1 cellular context compared by ENCODE assay signal in genomic region chr19:53657330-53657729, GRCh38.
TF ChIP-seq lines count a peak whose summit lies in the region.

No MANE protein-coding gene starts in this region.

TF ChIP-seq in HepG2, 621 proteins besides CTCF, POLR2A, EP300 and RAD21 (continued from another document):
- TF ChIP-seq ZNF414 (CRISPR knock-in tag; IDR thresholded peaks at IDR 0.05) (0 out of 2 replicates have a peak, but pooled peaks have one; percentile 46), THRA (CRISPR knock-in tag; IDR thresholded peaks at IDR 0.05; ENCODE audit: borderline replicate concordance) (0 out of 2 replicates have a peak, but pooled peaks have one; percentile 18), PRDM15 (CRISPR knock-in tag; IDR thresholded peaks at IDR 0.05) (no peak), MEIS2 (CRISPR knock-in tag; IDR thresholded peaks at IDR 0.05) (peak; percentile 40; the same call in 1 of the 2 replicates), ZNF317 (CRISPR knock-in tag; IDR thresholded peaks at IDR 0.05) (0 out of 2 replicates have a peak, but pooled peaks have one; percentile 11), FOXA1 (IDR thresholded peaks at IDR 0.05) (no peak), FOXA1 (CRISPR knock-in tag; IDR thresholded peaks at IDR 0.05) (peak; percentile 64), NR2F6 (IDR thresholded peaks at IDR 0.05) (peak; percentile 56), NR2F6 (CRISPR knock-in tag; IDR thresholded peaks at IDR 0.05) (peak; percentile 54; the same call in 1 of the 2 replicates), REPIN1 (CRISPR knock-in tag; IDR thresholded peaks at IDR 0.05; ENCODE audit: borderline replicate concordance, low read depth) (no peak), MLX (CRISPR knock-in tag; IDR thresholded peaks at IDR 0.05) (peak; percentile 50; the same call in 1 of the 2 replicates)
